ENCODE assay signal across 2 cellular contexts in genomic region chr6:161418458-161418945, GRCh38.
TF ChIP-seq lines count a peak whose summit lies in the region.

No MANE protein-coding gene starts in this region.

TF ChIP-seq in IMR-90, 13 proteins besides CTCF, POLR2A, EP300 and RAD21:
- TF ChIP-seq SMC3 (IDR thresholded peaks at IDR 0.05; ENCODE audit: low read depth, low read length) (peak; percentile 50), BHLHE40 (IDR thresholded peaks at IDR 0.05; ENCODE audit: low read depth, low read length) (no peak)

TF ChIP-seq in HepG2, 621 proteins besides CTCF, POLR2A, EP300 and RAD21:
- 0 out of 2 replicates have a peak, but pooled peaks have one; percentile 38 for TF ChIP-seq MIXL1 (CRISPR knock-in tag; IDR thresholded peaks at IDR 0.05)
- no peak for TF ChIP-seq ZNF614 (CRISPR knock-in tag; IDR thresholded peaks at IDR 0.05; ENCODE audit: borderline replicate concordance)
- TF ChIP-seq ZFP36L2 (CRISPR knock-in tag; IDR thresholded peaks at IDR 0.05), result no peak
- TF ChIP-seq ZNF468 (CRISPR knock-in tag; IDR thresholded peaks at IDR 0.05), result no peak
- no peak for TF ChIP-seq IKZF5 (CRISPR knock-in tag; IDR thresholded peaks at IDR 0.05)
- TF ChIP-seq ATRX (CRISPR knock-in tag; IDR thresholded peaks at IDR 0.05; ENCODE audit: borderline replicate concordance), result no peak
- TF ChIP-seq KDM6A (CRISPR knock-in tag; IDR thresholded peaks at IDR 0.05; ENCODE audit: low read depth), result no peak
- TF ChIP-seq DZIP1 (CRISPR knock-in tag; IDR thresholded peaks at IDR 0.05), result no peak
- peak; percentile 68 for TF ChIP-seq STAG1 (CRISPR knock-in tag; IDR thresholded peaks at IDR 0.05)
- no peak for TF ChIP-seq ZNF674 (CRISPR knock-in tag; IDR thresholded peaks at IDR 0.05; ENCODE audit: low read depth)
- TF ChIP-seq ZSCAN9 (CRISPR knock-in tag; IDR thresholded peaks at IDR 0.05; ENCODE audit: borderline replicate concordance), result no peak
- peak; percentile 43; the same call in 1 of the 2 replicates for TF ChIP-seq SMC3 (IDR thresholded peaks at IDR 0.05; ENCODE audit: low read length)
- TF ChIP-seq GLI4 (CRISPR knock-in tag; IDR thresholded peaks at IDR 0.05; ENCODE audit: borderline replicate concordance), result no peak
- no peak for TF ChIP-seq HOMEZ (CRISPR knock-in tag; IDR thresholded peaks at IDR 0.05; ENCODE audit: low read depth)
- TF ChIP-seq FOXA1 (IDR thresholded peaks at IDR 0.05), result no peak
- 0 out of 2 replicates have a peak, but pooled peaks have one; percentile 21 for TF ChIP-seq FOXA1 (CRISPR knock-in tag; IDR thresholded peaks at IDR 0.05)
- no peak for TF ChIP-seq JUNB (CRISPR knock-in tag; IDR thresholded peaks at IDR 0.05; ENCODE audit: borderline replicate concordance)
- no peak for TF ChIP-seq CBX5 (CRISPR knock-in tag; IDR thresholded peaks at IDR 0.05; ENCODE audit: borderline replicate concordance)
- TF ChIP-seq ZNF792 (CRISPR knock-in tag; IDR thresholded peaks at IDR 0.05), result no peak
- no peak for TF ChIP-seq ZNF512B (CRISPR knock-in tag; IDR thresholded peaks at IDR 0.05; ENCODE audit: borderline replicate concordance)
